In genomic region chrX:69153060-69153730, GRCh38 we compare ENCODE assay signal across 11 cellular contexts. TPM values are rescaled to one million over a fixed set of nuclear protein-coding genes. Genes with fewer than 3 reads are reported as not detected.
DNase-seq lines count a peak whose midpoint lies in the region; ATAC-seq and TF ChIP-seq lines count a peak whose summit lies in the region.
"Had no signal": no experiment of that assay in that cellular context is flagged by ENCODE, and none has a peak within 500 bp of the region (broad histone marks: within the 10 kb centered on the region; RNA-seq: fewer than 3 reads in every experiment).

No MANE protein-coding gene starts in this region.

- no peak for TF ChIP-seq EP300 in stomach (IDR thresholded peaks at IDR 0.05)

- H3K4me3 ChIP-seq in AG10803 (ENCODE audit: low read length) (no peak overlapping the region), PC-9 (no peak overlapping the region), fibroblast of the aortic adventitia (ENCODE audit: low read depth, low read length) (no peak overlapping the region), stomach (no peak overlapping the region)

- peaks cover 28% of the 10 kb centered on the region for H3F3A ChIP-seq in PC-9 (ENCODE audit: insufficient read depth, low read depth)

- H3K9me2 ChIP-seq in PC-9 (ENCODE audit: insufficient read depth), result no peaks in the 10 kb centered on the region

- no peaks in the 10 kb centered on the region for H4K20me1 ChIP-seq in PC-9 (ENCODE audit: insufficient read depth)

- BruUV-seq in PC-9 (replicated peaks; lab: Mats Ljungman, UMichigan), result no TSS peak

- H3K4me1 ChIP-seq in PC-9 (replicated peaks; ENCODE audit: insufficient read depth), result peaks cover 49% of the 10 kb centered on the region
- no peaks in the 10 kb centered on the region for H3K4me1 ChIP-seq in stomach

- H3K27me3 ChIP-seq in PC-9 (ENCODE audit: insufficient read depth, low read depth) (no peaks in the 10 kb centered on the region), stomach (peaks cover 0 to 22% (median 5%) of the 10 kb centered on the region in 3 donors)

- TF ChIP-seq CTCF in AG10803 (conservative IDR thresholded peaks at IDR 0.05; ENCODE audit: low read length), result no peak
- no peak for TF ChIP-seq CTCF in PC-9 (conservative IDR thresholded peaks at IDR 0.05)
- no peak for TF ChIP-seq CTCF in fibroblast of the aortic adventitia (IDR thresholded peaks at IDR 0.05; ENCODE audit: insufficient read depth, low read length)
- no peak for TF ChIP-seq CTCF in stomach (IDR thresholded peaks at IDR 0.05)

- H3K36me3 ChIP-seq in PC-9 (ENCODE audit: low read depth) (no peaks in the 10 kb centered on the region), stomach (no peaks in the 10 kb centered on the region)

- peak overlapping the region; percentile 90 for H3K27ac ChIP-seq in PC-9
- no peak overlapping the region for H3K27ac ChIP-seq in stomach

- DNase-seq in AG10803 (ENCODE audit: low read depth), result peak; percentile 57
- DNase-seq in PC-9, result peak; percentile 53 to 55
- DNase-seq in fibroblast of the aortic adventitia (ENCODE audit: low read depth), result peak; percentile 37
- peak; percentile 27 for DNase-seq in mucosa of gallbladder (ENCODE audit: low spot score)
- no peak for DNase-seq in stomach
- DNase-seq in erythroblast (lab: John Stamatoyannopoulos, UW), result no peak
- DNase-seq in GM03348 (ENCODE audit: low spot score), result no peak
- DNase-seq: activated T-cell treated with anti-CD3 and anti-CD28 coated beads, Interleukin-2, amount 50 U/mL, for 24 hours; effector CD4-positive, alpha-beta T cell; SW 1271 had no signal

- no peak overlapping the region for H2AFZ ChIP-seq in PC-9

- CTCF ChIA-PET in PC-9 (lab: Charles Lee), result interaction anchor here (0.7 kb wide), 2 partner anchors 70 to 437 kb away, joined by 3 to 6 read pairs; no protein-coding TSS in a partner anchor

- intact Hi-C loops in PC-9 (cut with micrococcal nuclease; ENCODE audit: unreplicated experiment), result loop anchor here (2.0 kb wide), 2 partner anchors 44 to 324 kb away; partner anchors contain the start of gene EFNB1
- intact Hi-C loops in stomach (cut with DNase I; ENCODE audit: low total_unique reads), result no loop called here

- H3K9me3 ChIP-seq in PC-9 (ENCODE audit: insufficient read depth, low read depth) (no peaks in the 10 kb centered on the region), stomach (no peaks in the 10 kb centered on the region)

- TF ChIP-seq POLR2A in stomach (IDR thresholded peaks at IDR 0.05) (no peak), erythroblast (IDR thresholded peaks at IDR 0.05; ENCODE audit: low read length) (no peak)

- H3K4me2 ChIP-seq in PC-9, result peak overlapping the region; percentile 10; the same call in 1 of the 2 replicates

- no peaks in the 10 kb centered on the region for H3K79me2 ChIP-seq in PC-9 (ENCODE audit: low read depth)

- WGBS in stomach, 5 donors, result 54 to 77% (median 66%) methylated on average over 2 to 8 of the region's 8 CpGs

- ATAC-seq in GM21526 (IDR thresholded peaks at IDR 0.05; ENCODE audit: low FRiP score, unreplicated experiment), result no peak

- POLR2A ChIA-PET in PC-9 (lab: Charles Lee; ENCODE audit: unreplicated experiment), result interaction anchor here (0.6 kb wide), 1 partner anchor 48 kb away, joined by 9 read pairs; no protein-coding TSS in a partner anchor

RNA-seq across cellular contexts. Expression of gene PJA1, which starts 12.1 kb away (rescaled TPM):
- 22.7 and 27.7 TPM in 2 replicates for total RNA-seq in PC-9 (2021)
- total RNA-seq in fibroblast of the aortic adventitia (ENCODE audit: low replicate concordance), result 15.7 and 31.2 TPM in 2 replicates
- 25.0 TPM for total RNA-seq in mucosa of gallbladder
- 10 to 100 TPM in 3 of 5 donors, 1 to 10 TPM in 2; 1.7 to 41.4 (median 24.1) TPM for total RNA-seq in stomach
- 10 to 100 TPM in 2 of 3 donors, 1 to 10 TPM in 1; 8.9 to 13.1 (median 10.8) TPM for polyA plus RNA-seq in stomach

Comparison
In these comparisons a context has a peak if more than half of its experiments do, and no peak if none do; other contexts are left out.
1. DNase-seq: peak in AG10803 (single experiment), PC-9 (2 of 2), fibroblast of the aortic adventitia (single experiment) and mucosa of gallbladder (single experiment); none in stomach (single experiment), erythroblast (0 of 2) and GM03348 (single experiment).